In the genomic region with DNA sequence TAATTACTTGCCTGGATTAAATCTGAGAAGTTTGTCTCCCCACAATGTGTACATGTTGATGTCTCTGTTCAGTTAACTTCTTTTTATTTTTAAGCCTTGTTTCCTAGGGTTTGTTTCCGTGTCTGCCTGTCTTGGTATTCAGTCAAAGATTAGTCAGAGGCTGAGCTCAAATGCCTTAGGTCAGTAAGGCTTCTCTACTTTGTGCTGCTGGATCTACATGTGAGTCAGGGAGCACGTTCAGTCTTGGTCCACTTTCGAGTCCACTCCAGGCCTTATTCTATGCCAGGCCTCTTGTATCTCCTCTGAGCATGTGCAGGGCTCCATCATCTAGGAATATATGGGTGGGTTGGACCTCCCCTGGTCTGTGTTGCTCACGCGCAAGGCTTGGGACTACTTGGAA, we compare ENCODE assay signal across 23 cellular contexts.
DNase-seq lines count a peak whose midpoint lies in the region; ATAC-seq, FAIRE-seq and TF ChIP-seq lines count a peak whose summit lies in the region.
"Had no signal": no experiment of that assay in that cellular context is flagged by ENCODE, and none has a peak within 500 bp of the region (broad histone marks: within the 10 kb centered on the region; RNA-seq: fewer than 3 reads in every experiment).

No MANE protein-coding gene starts in this region.

- ATAC-seq in effector memory CD8-positive, alpha-beta T cell (replicated peaks): no peak
- ATAC-seq: CD8-positive, alpha-beta T cell; stimulated activated effector memory CD8-positive, alpha-beta T cell treated with anti-CD3 and anti-CD28 coated beads, Interleukin-12 subunit alpha, Interleukin-12 subunit beta, amount 100 ng/mL, for 72 hours had no signal

- in situ Hi-C loops in astrocyte of the spinal cord (cut with HindIII; ENCODE audit: low sequenced_read_pairs): no loop called here

- no peaks in the 10 kb centered on the region for H3K36me3 Mint-ChIP-seq in effector memory CD8-positive, alpha-beta T cell (ENCODE audit: insufficient read depth)
- H3K36me3 Mint-ChIP-seq: CD8-positive, alpha-beta T cell; stimulated activated effector memory CD8-positive, alpha-beta T cell treated with anti-CD3 and anti-CD28 coated beads, Interleukin-12 subunit alpha, Interleukin-12 subunit beta, amount 100 ng/mL, for 72 hours; type B pancreatic cell had no signal

- no peaks in the 10 kb centered on the region for H3K27me3 Mint-ChIP-seq in effector memory CD8-positive, alpha-beta T cell

- H3K4me3 ChIP-seq in astrocyte of the spinal cord (ENCODE audit: low read depth, low read length): no peak overlapping the region
- no peak overlapping the region for H3K4me3 ChIP-seq in fibroblast of pulmonary artery (replicated peaks; ENCODE audit: low read depth, low read length)
- H3K4me3 ChIP-seq: heart left ventricle had no signal

- H3K9me3 Mint-ChIP-seq in effector memory CD8-positive, alpha-beta T cell: peaks cover 0 to 3% of the 10 kb centered on the region in 2 donors

- no peak overlapping the region for H3K4me3 Mint-ChIP-seq in effector memory CD8-positive, alpha-beta T cell
- H3K4me3 Mint-ChIP-seq: CD8-positive, alpha-beta T cell; stimulated activated effector memory CD8-positive, alpha-beta T cell treated with anti-CD3 and anti-CD28 coated beads, Interleukin-12 subunit alpha, Interleukin-12 subunit beta, amount 100 ng/mL, for 72 hours; type B pancreatic cell had no signal

- no peak for TF ChIP-seq POLR2A in H54 (IDR thresholded peaks at IDR 0.05; ENCODE audit: low read depth, low read length)

- peak; percentile 76 for FAIRE-seq in H54 (lab: Jason Lieb, UNC)

- TF ChIP-seq CTCF in astrocyte of the spinal cord (IDR thresholded peaks at IDR 0.05; ENCODE audit: low read depth, low read length) (no peak), fibroblast of pulmonary artery (IDR thresholded peaks at IDR 0.05; ENCODE audit: low read length, missing control alignments) (no peak)

- H3K27ac Mint-ChIP-seq in effector memory CD8-positive, alpha-beta T cell: no peak overlapping the region
- H3K27ac Mint-ChIP-seq: CD8-positive, alpha-beta T cell; stimulated activated effector memory CD8-positive, alpha-beta T cell treated with anti-CD3 and anti-CD28 coated beads, Interleukin-12 subunit alpha, Interleukin-12 subunit beta, amount 100 ng/mL, for 72 hours; type B pancreatic cell had no signal

- no peaks in the 10 kb centered on the region for H3K4me1 Mint-ChIP-seq in effector memory CD8-positive, alpha-beta T cell (ENCODE audit: low read depth in 2 of 2)
- H3K4me1 Mint-ChIP-seq: stimulated activated effector memory CD8-positive, alpha-beta T cell treated with anti-CD3 and anti-CD28 coated beads, Interleukin-12 subunit alpha, Interleukin-12 subunit beta, amount 100 ng/mL, for 72 hours had no signal

- DNase-seq in A172 (ENCODE audit: low spot score) (peak; percentile 6), H54 (ENCODE audit: insufficient read length, low spot score) (peak; percentile 22), astrocyte of the spinal cord (ENCODE audit: low read depth, low spot score) (peak; percentile 8), fibroblast of pulmonary artery (ENCODE audit: low read depth) (peak; percentile 38), SIG-M5 (lab: John Stamatoyannopoulos, UW) (no peak)
- DNase-seq in activated CD4-positive, alpha-beta T cell treated with anti-CD3 and anti-CD28 coated beads for 48 hours: no peak
- no peak for DNase-seq in stimulated activated CD8-positive, alpha-beta memory T cell treated with anti-CD3 and anti-CD28 coated beads, Interleukin-4, amount 100 ng/mL, for 48 hours
- no peak for DNase-seq in effector memory CD8-positive, alpha-beta T cell
- DNase-seq: 8988T; activated CD4-positive, alpha-beta T cell treated with anti-CD3 and anti-CD28 coated beads for 1 hour; activated CD8-positive, alpha-beta memory T cell treated with anti-CD3 and anti-CD28 coated beads, Interleukin-2, amount 50 U/mL, for 48 hours; activated naive CD4-positive, alpha-beta T cell treated with Interleukin-2 at 50 U/mL for 16 hours; CD8-positive, alpha-beta T cell; heart left ventricle; KG1; kidney glomerular epithelial cell; NCI-H1417 treated with DMSO at 0.1 percent for 48 hours; NCI-H2227 treated with DMSO at 0.1 percent for 48 hours; NK-92 treated with Interleukin-12 subunit alpha and Interleukin-12 subunit beta, amount 100 ng/mL, for 24 hours; occipital lobe; SHP77 treated with DMSO at 0.1 percent for 48 hours had no signal

Comparison
In these comparisons a context has a peak if more than half of its experiments do, and no peak if none do; other contexts are left out.
1. DNase-seq: peak in A172 (single experiment), H54 (single experiment), astrocyte of the spinal cord (single experiment) and fibroblast of pulmonary artery (single experiment); none in activated CD4-positive, alpha-beta T cell treated with anti-CD3 and anti-CD28 coated beads for 48 hours (single experiment), stimulated activated CD8-positive, alpha-beta memory T cell treated with anti-CD3 and anti-CD28 coated beads, Interleukin-4, amount 100 ng/mL, for 48 hours (single experiment), effector memory CD8-positive, alpha-beta T cell (0 of 3) and SIG-M5 (single experiment).